ENCODE assay signal across 2 cellular contexts in genomic region chr1:46491500-46492268, GRCh38.
TF ChIP-seq lines count a peak whose summit lies in the region.

No MANE protein-coding gene starts in this region.

TF ChIP-seq in WTC11, 78 proteins besides CTCF, POLR2A, EP300 and RAD21 (continued from another document):
- TF ChIP-seq, protein P1, sequence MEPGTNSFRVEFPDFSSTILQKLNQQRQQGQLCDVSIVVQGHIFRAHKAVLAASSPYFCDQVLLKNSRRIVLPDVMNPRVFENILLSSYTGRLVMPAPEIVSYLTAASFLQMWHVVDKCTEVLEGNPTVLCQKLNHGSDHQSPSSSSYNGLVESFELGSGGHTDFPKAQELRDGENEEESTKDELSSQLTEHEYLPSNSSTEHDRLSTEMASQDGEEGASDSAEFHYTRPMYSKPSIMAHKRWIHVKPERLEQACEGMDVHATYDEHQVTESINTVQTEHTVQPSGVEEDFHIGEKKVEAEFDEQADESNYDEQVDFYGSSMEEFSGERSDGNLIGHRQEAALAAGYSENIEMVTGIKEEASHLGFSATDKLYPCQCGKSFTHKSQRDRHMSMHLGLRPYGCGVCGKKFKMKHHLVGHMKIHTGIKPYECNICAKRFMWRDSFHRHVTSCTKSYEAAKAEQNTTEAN (CRISPR knock-in tag; IDR thresholded peaks at IDR 0.05) = no peak
- TF ChIP-seq FOXP1 (CRISPR knock-in tag; IDR thresholded peaks at IDR 0.05; ENCODE audit: borderline replicate concordance) (no peak), AFF4 (CRISPR knock-in tag; IDR thresholded peaks at IDR 0.05; ENCODE audit: borderline replicate concordance) (no peak), ZNF396 (CRISPR knock-in tag; IDR thresholded peaks at IDR 0.05; ENCODE audit: borderline replicate concordance) (no peak)

TF ChIP-seq in H1, 55 proteins besides CTCF, POLR2A, EP300 and RAD21:
- TF ChIP-seq, protein P2, sequence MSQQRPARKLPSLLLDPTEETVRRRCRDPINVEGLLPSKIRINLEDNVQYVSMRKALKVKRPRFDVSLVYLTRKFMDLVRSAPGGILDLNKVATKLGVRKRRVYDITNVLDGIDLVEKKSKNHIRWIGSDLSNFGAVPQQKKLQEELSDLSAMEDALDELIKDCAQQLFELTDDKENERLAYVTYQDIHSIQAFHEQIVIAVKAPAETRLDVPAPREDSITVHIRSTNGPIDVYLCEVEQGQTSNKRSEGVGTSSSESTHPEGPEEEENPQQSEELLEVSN (IDR thresholded peaks at IDR 0.05) = no peak
- TF ChIP-seq TBP (IDR thresholded peaks at IDR 0.05; ENCODE audit: low read depth, low read length) (no peak), TCF12 (IDR thresholded peaks at IDR 0.05; ENCODE audit: low read depth, low read length) (no peak), RBBP5 (IDR thresholded peaks at IDR 0.05; ENCODE audit: borderline replicate concordance, low read depth, low read length) (no peak), SIRT6 (IDR thresholded peaks at IDR 0.05; ENCODE audit: low read length) (no peak), SP1 (IDR thresholded peaks at IDR 0.05; ENCODE audit: low read depth, low read length) (no peak), TAF7 (optimal IDR thresholded peaks at IDR 0.05; ENCODE audit: borderline replicate concordance, low read depth, low read length) (no peak), TEAD4 (IDR thresholded peaks at IDR 0.05; ENCODE audit: low read depth, low read length) (no peak), RNF2 (IDR thresholded peaks at IDR 0.05; ENCODE audit: borderline replicate concordance, low read depth, low read length, missing control alignments, poor library complexity, severe bottlenecking) (peak; percentile 84), CEBPB (IDR thresholded peaks at IDR 0.05; ENCODE audit: low read depth, low read length) (no peak), EGR1 (IDR thresholded peaks at IDR 0.05; ENCODE audit: borderline replicate concordance, low read depth, low read length) (no peak), FOSL1 (IDR thresholded peaks at IDR 0.05; ENCODE audit: insufficient read depth, low read depth, low read length) (no peak), SUZ12 (IDR thresholded peaks at IDR 0.05; ENCODE audit: low read length) (peak; percentile 54; the same call in 1 of the 2 replicates), KDM4A (IDR thresholded peaks at IDR 0.05; ENCODE audit: low read depth, low read length, severe bottlenecking) (no peak), CHD1 (IDR thresholded peaks at IDR 0.05; ENCODE audit: low read depth, low read length) (no peak), TAF1 (IDR thresholded peaks at IDR 0.05; ENCODE audit: low read depth, low read length) (no peak), SP4 (IDR thresholded peaks at IDR 0.05; ENCODE audit: low read length) (no peak), KDM5A (IDR thresholded peaks at IDR 0.05; ENCODE audit: low read length) (no peak), HDAC6 (IDR thresholded peaks at IDR 0.05; ENCODE audit: low read depth, low read length) (no peak), JUND (IDR thresholded peaks at IDR 0.05; ENCODE audit: low read length) (no peak), NRF1 (IDR thresholded peaks at IDR 0.05; ENCODE audit: low read depth, low read length) (no peak), SRF (IDR thresholded peaks at IDR 0.05; ENCODE audit: low read depth, low read length) (no peak), NANOG (IDR thresholded peaks at IDR 0.05; ENCODE audit: insufficient read depth, low read depth, low read length, poor library complexity, severe bottlenecking) (no peak), CBX8 (IDR thresholded peaks at IDR 0.05; ENCODE audit: borderline replicate concordance, low read depth, low read length) (0 out of 2 replicates have a peak, but pooled peaks have one; percentile 34), ATF2 (IDR thresholded peaks at IDR 0.05; ENCODE audit: low read length) (no peak), BCL11A (IDR thresholded peaks at IDR 0.05; ENCODE audit: low read depth in 2 of 2, low read length in 2 of 2) (no peak), MAFK (IDR thresholded peaks at IDR 0.05; ENCODE audit: low read depth, low read length) (no peak), SIN3A (conservative IDR thresholded peaks at IDR 0.05 in 1 of 2, IDR thresholded peaks at IDR 0.05 in 1 of 2; ENCODE audit: low read depth in 1 of 2, low read length in 2 of 2) (no peak), CHD2 (IDR thresholded peaks at IDR 0.05; ENCODE audit: low read length) (no peak), EZH2 (IDR thresholded peaks at IDR 0.05; ENCODE audit: low read depth, low read length, severe bottlenecking) (peak; percentile 22), SIX5 (IDR thresholded peaks at IDR 0.05; ENCODE audit: low read depth, low read length) (no peak), CBX5 (IDR thresholded peaks at IDR 0.05; ENCODE audit: low read depth, low read length) (no peak), PHF8 (conservative IDR thresholded peaks at IDR 0.05; ENCODE audit: low read depth, low read length) (no peak)
- TF ChIP-seq, protein P3, sequence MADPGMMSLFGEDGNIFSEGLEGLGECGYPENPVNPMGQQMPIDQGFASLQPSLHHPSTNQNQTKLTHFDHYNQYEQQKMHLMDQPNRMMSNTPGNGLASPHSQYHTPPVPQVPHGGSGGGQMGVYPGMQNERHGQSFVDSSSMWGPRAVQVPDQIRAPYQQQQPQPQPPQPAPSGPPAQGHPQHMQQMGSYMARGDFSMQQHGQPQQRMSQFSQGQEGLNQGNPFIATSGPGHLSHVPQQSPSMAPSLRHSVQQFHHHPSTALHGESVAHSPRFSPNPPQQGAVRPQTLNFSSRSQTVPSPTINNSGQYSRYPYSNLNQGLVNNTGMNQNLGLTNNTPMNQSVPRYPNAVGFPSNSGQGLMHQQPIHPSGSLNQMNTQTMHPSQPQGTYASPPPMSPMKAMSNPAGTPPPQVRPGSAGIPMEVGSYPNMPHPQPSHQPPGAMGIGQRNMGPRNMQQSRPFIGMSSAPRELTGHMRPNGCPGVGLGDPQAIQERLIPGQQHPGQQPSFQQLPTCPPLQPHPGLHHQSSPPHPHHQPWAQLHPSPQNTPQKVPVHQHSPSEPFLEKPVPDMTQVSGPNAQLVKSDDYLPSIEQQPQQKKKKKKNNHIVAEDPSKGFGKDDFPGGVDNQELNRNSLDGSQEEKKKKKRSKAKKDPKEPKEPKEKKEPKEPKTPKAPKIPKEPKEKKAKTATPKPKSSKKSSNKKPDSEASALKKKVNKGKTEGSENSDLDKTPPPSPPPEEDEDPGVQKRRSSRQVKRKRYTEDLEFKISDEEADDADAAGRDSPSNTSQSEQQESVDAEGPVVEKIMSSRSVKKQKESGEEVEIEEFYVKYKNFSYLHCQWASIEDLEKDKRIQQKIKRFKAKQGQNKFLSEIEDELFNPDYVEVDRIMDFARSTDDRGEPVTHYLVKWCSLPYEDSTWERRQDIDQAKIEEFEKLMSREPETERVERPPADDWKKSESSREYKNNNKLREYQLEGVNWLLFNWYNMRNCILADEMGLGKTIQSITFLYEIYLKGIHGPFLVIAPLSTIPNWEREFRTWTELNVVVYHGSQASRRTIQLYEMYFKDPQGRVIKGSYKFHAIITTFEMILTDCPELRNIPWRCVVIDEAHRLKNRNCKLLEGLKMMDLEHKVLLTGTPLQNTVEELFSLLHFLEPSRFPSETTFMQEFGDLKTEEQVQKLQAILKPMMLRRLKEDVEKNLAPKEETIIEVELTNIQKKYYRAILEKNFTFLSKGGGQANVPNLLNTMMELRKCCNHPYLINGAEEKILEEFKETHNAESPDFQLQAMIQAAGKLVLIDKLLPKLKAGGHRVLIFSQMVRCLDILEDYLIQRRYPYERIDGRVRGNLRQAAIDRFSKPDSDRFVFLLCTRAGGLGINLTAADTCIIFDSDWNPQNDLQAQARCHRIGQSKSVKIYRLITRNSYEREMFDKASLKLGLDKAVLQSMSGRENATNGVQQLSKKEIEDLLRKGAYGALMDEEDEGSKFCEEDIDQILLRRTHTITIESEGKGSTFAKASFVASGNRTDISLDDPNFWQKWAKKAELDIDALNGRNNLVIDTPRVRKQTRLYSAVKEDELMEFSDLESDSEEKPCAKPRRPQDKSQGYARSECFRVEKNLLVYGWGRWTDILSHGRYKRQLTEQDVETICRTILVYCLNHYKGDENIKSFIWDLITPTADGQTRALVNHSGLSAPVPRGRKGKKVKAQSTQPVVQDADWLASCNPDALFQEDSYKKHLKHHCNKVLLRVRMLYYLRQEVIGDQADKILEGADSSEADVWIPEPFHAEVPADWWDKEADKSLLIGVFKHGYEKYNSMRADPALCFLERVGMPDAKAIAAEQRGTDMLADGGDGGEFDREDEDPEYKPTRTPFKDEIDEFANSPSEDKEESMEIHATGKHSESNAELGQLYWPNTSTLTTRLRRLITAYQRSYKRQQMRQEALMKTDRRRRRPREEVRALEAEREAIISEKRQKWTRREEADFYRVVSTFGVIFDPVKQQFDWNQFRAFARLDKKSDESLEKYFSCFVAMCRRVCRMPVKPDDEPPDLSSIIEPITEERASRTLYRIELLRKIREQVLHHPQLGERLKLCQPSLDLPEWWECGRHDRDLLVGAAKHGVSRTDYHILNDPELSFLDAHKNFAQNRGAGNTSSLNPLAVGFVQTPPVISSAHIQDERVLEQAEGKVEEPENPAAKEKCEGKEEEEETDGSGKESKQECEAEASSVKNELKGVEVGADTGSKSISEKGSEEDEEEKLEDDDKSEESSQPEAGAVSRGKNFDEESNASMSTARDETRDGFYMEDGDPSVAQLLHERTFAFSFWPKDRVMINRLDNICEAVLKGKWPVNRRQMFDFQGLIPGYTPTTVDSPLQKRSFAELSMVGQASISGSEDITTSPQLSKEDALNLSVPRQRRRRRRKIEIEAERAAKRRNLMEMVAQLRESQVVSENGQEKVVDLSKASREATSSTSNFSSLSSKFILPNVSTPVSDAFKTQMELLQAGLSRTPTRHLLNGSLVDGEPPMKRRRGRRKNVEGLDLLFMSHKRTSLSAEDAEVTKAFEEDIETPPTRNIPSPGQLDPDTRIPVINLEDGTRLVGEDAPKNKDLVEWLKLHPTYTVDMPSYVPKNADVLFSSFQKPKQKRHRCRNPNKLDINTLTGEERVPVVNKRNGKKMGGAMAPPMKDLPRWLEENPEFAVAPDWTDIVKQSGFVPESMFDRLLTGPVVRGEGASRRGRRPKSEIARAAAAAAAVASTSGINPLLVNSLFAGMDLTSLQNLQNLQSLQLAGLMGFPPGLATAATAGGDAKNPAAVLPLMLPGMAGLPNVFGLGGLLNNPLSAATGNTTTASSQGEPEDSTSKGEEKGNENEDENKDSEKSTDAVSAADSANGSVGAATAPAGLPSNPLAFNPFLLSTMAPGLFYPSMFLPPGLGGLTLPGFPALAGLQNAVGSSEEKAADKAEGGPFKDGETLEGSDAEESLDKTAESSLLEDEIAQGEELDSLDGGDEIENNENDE (IDR thresholded peaks at IDR 0.05; ENCODE audit: insufficient replicate concordance, low read length) = no peak
